ENCODE assay signal across 12 cellular contexts in the genomic region with DNA sequence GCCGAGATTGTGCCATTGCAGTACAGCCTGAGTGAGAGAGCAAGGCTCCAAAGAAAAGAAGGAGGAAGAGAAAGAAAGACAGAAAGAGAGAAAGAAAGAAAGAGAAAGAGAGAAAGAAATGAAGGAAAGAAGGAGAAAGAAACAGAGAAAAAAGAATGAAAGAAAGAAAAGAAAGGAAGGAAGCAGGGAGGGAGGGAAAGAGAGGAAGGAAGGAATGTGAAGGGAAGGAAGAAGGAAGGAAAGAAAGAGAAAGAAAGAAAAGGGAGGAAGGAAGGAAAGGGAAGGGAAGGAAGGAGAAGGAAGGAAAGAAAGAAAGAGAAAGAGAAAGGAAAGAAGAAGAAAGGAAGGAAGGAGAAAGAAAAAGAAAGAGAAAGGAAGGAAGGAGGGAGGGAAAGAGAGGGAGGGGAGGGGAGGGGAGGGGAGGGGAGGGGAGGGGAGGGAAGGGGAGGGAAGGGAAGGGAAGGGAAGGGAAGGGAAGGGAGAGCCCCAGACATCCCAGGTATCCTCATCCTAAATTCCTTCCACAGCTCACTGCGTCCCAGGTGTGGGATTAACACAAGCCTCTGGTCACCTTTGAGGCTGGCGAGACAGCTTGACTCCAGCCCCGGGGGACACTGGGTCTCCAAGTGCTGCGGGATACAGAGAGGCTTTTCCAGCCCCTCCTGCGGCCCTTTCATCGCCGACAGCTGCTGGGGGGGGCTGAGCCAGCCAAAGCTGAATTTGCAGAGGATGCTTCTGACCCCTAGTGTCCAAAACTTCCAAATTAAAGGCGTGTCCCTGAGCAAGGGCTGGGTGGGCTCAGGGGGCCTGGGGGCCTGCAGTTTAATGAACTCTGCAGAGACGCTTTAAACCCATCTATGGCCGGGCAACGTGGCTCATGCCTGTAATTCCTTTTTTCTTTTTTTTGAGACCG. TPM values are rescaled to one million over a fixed set of nuclear protein-coding genes. Genes with fewer than 3 reads are reported as not detected.
A peak's percentile ranks its signal among the peaks of the same experiment; 100 is the strongest.
DNase-seq lines count a peak whose midpoint lies in the region; ATAC-seq and TF ChIP-seq lines count a peak whose summit lies in the region.
"Had no signal": no experiment of that assay in that cellular context is flagged by ENCODE, and none has a peak within 500 bp of the region (broad histone marks: within the 10 kb centered on the region; RNA-seq: fewer than 3 reads in every experiment).

No MANE protein-coding gene starts in this region.

- H3K27me3 ChIP-seq in HUES64 (ENCODE audit: insufficient read depth, low read length), result no peaks in the 10 kb centered on the region
- peaks cover 0 to 9% (median 0%) of the 10 kb centered on the region in 7 donors for H3K27me3 ChIP-seq in spleen (replicated peaks in 1 of 7)

- H3K4me3 Mint-ChIP-seq in activated T-cell treated with anti-CD3 and anti-CD28 coated beads, Interleukin-2, amount 50 U/mL, for 72 hours, result peak overlapping the region in 1 of 2 donors; percentile 23
- H3K4me3 Mint-ChIP-seq in activated T-helper 17 cell treated with anti-CD3 and anti-CD28 coated beads, Interleukin-2, amount 50 U/mL, for 72 hours, result no peak overlapping the region

- H3K9ac ChIP-seq in HUES64 (ENCODE audit: low read depth, low read length), result no peak overlapping the region

- 22% methylated on average over 13 of the region's 13 CpGs for WGBS in HUES64
- WGBS in spleen, 5 donors, result 25 to 33% (median 29%) methylated on average over 13 of the region's 13 CpGs

- DNase-seq in activated T-cell treated with anti-CD3 and anti-CD28 coated beads, Interleukin-2, amount 50 U/mL, for 72 hours, result peak in 1 of 2 donors; percentile 33
- DNase-seq in activated T-cell treated with anti-CD3 and anti-CD28 coated beads for 4 hours (no peak), spleen (peak; percentile 66), AG08395 (ENCODE audit: low spot score) (no peak), NCI-H1048 (lab: John Stamatoyannopoulos, UW) (no peak), NCI-H1930 (lab: John Stamatoyannopoulos, UW) (no peak)
- DNase-seq: NCI-H1436 treated with DMSO at 0.1 percent for 48 hours; sigmoid colon; stimulated activated naive CD4-positive, alpha-beta T cell had no signal

- peaks cover 37% of the 10 kb centered on the region for H3K4me1 Mint-ChIP-seq in activated T-cell treated with anti-CD3 and anti-CD28 coated beads, Interleukin-2, amount 50 U/mL, for 72 hours (ENCODE audit: low read depth)
- no peaks in the 10 kb centered on the region for H3K4me1 Mint-ChIP-seq in activated T-helper 17 cell treated with anti-CD3 and anti-CD28 coated beads, Interleukin-2, amount 50 U/mL, for 72 hours

- no peaks in the 10 kb centered on the region for H3K27me3 Mint-ChIP-seq in activated T-cell treated with anti-CD3 and anti-CD28 coated beads, Interleukin-2, amount 50 U/mL, for 72 hours (ENCODE audit: low read depth)
- peaks cover 4% of the 10 kb centered on the region for H3K27me3 Mint-ChIP-seq in activated T-helper 17 cell treated with anti-CD3 and anti-CD28 coated beads, Interleukin-2, amount 50 U/mL, for 72 hours

- H3K36me3 ChIP-seq in HUES64 (ENCODE audit: insufficient read depth, low read length) (no peaks in the 10 kb centered on the region), spleen (no peaks in the 10 kb centered on the region)
- H3K36me3 ChIP-seq: sigmoid colon had no signal

- H3K27ac ChIP-seq in HUES64 (ENCODE audit: low read depth, low read length) (peak overlapping the region; percentile 16; the same call in 1 of the 2 replicates), spleen (no peak overlapping the region)
- H3K27ac ChIP-seq: sigmoid colon had no signal

- no peak for ATAC-seq in activated T-cell treated with anti-CD3 and anti-CD28 coated beads, Interleukin-2, amount 50 U/mL, for 72 hours (replicated peaks in 1 of 2)
- no peak for ATAC-seq in activated T-helper 17 cell treated with anti-CD3 and anti-CD28 coated beads, Interleukin-2, amount 50 U/mL, for 72 hours (replicated peaks)
- ATAC-seq: left lobe of liver had no signal

- intact Hi-C loops in spleen (cut with DNase I; ENCODE audit: low total_unique reads), result no loop called here

- no peaks in the 10 kb centered on the region for H3K9me3 Mint-ChIP-seq in activated T-cell treated with anti-CD3 and anti-CD28 coated beads, Interleukin-2, amount 50 U/mL, for 72 hours
- no peaks in the 10 kb centered on the region for H3K9me3 Mint-ChIP-seq in activated T-helper 17 cell treated with anti-CD3 and anti-CD28 coated beads, Interleukin-2, amount 50 U/mL, for 72 hours

- H3K4me1 ChIP-seq in HUES64 (ENCODE audit: insufficient read depth, low read length) (peaks cover 8% of the 10 kb centered on the region), spleen (peaks cover 10 to 45% (median 14%) of the 10 kb centered on the region in 6 donors)

- peak overlapping the region; percentile 20 for H3K27ac Mint-ChIP-seq in activated T-cell treated with anti-CD3 and anti-CD28 coated beads, Interleukin-2, amount 50 U/mL, for 72 hours
- H3K27ac Mint-ChIP-seq in activated T-helper 17 cell treated with anti-CD3 and anti-CD28 coated beads, Interleukin-2, amount 50 U/mL, for 72 hours, result peak overlapping the region; percentile 41

- H3K9me3 ChIP-seq in HUES64 (ENCODE audit: insufficient read depth, low read depth, low read length), result no peaks in the 10 kb centered on the region
- no peaks in the 10 kb centered on the region for H3K9me3 ChIP-seq in spleen
- H3K9me3 ChIP-seq: sigmoid colon had no signal

- no peak for TF ChIP-seq CTCF in spleen (IDR thresholded peaks at IDR 0.05 in 8 of 11, conservative IDR thresholded peaks at IDR 0.05 in 3 of 11)

- H3K4me3 ChIP-seq in HUES64 (ENCODE audit: low read length) (no peak overlapping the region), spleen (no peak overlapping the region)
- H3K4me3 ChIP-seq: sigmoid colon had no signal

- no peak for TF ChIP-seq POLR2A in spleen (IDR thresholded peaks at IDR 0.05)

- H3K36me3 Mint-ChIP-seq in activated T-cell treated with anti-CD3 and anti-CD28 coated beads, Interleukin-2, amount 50 U/mL, for 72 hours (ENCODE audit: insufficient read depth in 2 of 2), result no peaks in the 10 kb centered on the region
- H3K36me3 Mint-ChIP-seq in activated T-helper 17 cell treated with anti-CD3 and anti-CD28 coated beads, Interleukin-2, amount 50 U/mL, for 72 hours (ENCODE audit: low read depth), result no peaks in the 10 kb centered on the region

RNA-seq across cellular contexts. Expression of gene CSF2RA, which starts 24.2 kb away (rescaled TPM):
- total RNA-seq in activated T-cell treated with anti-CD3 and anti-CD28 coated beads, Interleukin-2, amount 50 U/mL, for 72 hours, result under 1 TPM; 0.41 to 0.69 TPM
- 1.7 TPM for polyA plus RNA-seq in HUES64 (2013, experiment 1 of 2)
- polyA plus RNA-seq in HUES64 (2013, experiment 2 of 2), result 2.5 TPM
- under 1 TPM; 0.13 to 0.34 TPM for total RNA-seq in activated T-helper 17 cell treated with anti-CD3 and anti-CD28 coated beads, Interleukin-2, amount 50 U/mL, for 72 hours
- 10 to 100 TPM in 6 of 7 donors, 1 to 10 TPM in 1; 5.3 to 62.4 (median 25.5) TPM for total RNA-seq in spleen
- polyA plus RNA-seq in spleen, result 10 to 100 TPM; 16.2 to 53.7 (median 25.5) TPM

RNA-seq across cellular contexts. Expression of gene CRLF2, which starts 32.0 kb away (rescaled TPM):
- 1 to 10 TPM in 1 of 2 donors, under 1 TPM in 1; 0.22 to 1.4 TPM for total RNA-seq in activated T-cell treated with anti-CD3 and anti-CD28 coated beads, Interleukin-2, amount 50 U/mL, for 72 hours
- polyA plus RNA-seq in HUES64 (2013, experiment 1 of 2), result not detected
- not detected for polyA plus RNA-seq in HUES64 (2013, experiment 2 of 2)
- 1 to 10 TPM in 1 of 2 donors, under 1 TPM in 1; 0.63 to 1.4 TPM for total RNA-seq in activated T-helper 17 cell treated with anti-CD3 and anti-CD28 coated beads, Interleukin-2, amount 50 U/mL, for 72 hours
- total RNA-seq in spleen, result under 1 TPM in 4 of 7 donors, not detected in 3; 0.26 to 0.98 (median 0.37) TPM
- 1 to 10 TPM in 1 of 3 donors, under 1 TPM in 1, not detected in 1; 0.55 to 1.8 TPM for polyA plus RNA-seq in spleen
- total RNA-seq: left lobe of liver had no signal
